Comparison of ENCODE assay signal across 14 cellular contexts in the genomic region with DNA sequence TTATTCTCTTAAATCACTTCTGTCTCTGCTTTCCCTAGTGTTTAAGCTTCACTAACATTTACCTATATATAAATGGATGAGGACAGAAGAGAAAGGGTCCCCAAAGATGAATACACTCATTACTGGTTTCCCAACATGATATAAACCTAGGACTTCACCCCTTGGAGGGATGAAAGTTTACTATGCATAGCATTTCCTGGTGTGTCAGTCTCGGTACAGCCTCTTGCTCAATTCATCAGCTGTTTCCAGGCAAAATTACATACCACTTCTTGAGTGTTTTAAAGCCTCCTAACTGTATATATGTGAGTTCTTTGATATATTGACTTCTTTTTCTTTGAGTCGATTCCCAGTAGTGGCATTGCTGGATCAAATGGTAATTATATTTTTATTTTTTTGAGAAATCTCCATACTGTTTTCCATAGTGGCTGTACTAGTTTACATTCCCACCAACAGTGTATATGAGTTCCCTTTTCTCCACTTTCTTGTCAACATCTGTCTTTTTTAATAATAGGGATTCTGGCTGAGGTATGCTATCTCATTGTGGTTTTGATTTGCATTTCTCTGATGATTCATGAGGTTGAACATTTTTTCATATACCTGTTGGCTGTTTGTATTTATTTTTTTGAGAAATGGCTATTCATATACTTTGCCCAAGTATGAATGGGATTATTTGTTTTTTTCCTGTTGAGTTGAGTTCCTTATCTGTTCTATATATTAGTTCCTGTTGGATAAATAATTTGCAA.
DNase-seq lines count a peak whose midpoint lies in the region; ATAC-seq, FAIRE-seq and TF ChIP-seq lines count a peak whose summit lies in the region.
"Had no signal": no experiment of that assay in that cellular context is flagged by ENCODE, and none has a peak within 500 bp of the region (broad histone marks: within the 10 kb centered on the region; RNA-seq: fewer than 3 reads in every experiment).

No MANE protein-coding gene starts in this region.

- no peak overlapping the region for H2AFZ ChIP-seq in HepG2 (ENCODE audit: low read length)

- FAIRE-seq in HepG2 (lab: Jason Lieb, UNC) = no peak

- TF ChIP-seq EP300 in HepG2 (IDR thresholded peaks at IDR 0.05; ENCODE audit: low read depth in 2 of 2, low read length in 2 of 2) (no peak), HepG2 (CRISPR knock-in tag; IDR thresholded peaks at IDR 0.05; ENCODE audit: borderline replicate concordance) (no peak)

- no peaks in the 10 kb centered on the region for H3K9me3 ChIP-seq in HepG2 (ENCODE audit: low read length)
- H3K9me3 ChIP-seq: colonic mucosa, right atrium auricular region had no signal

- no peaks in the 10 kb centered on the region for H3K4me1 ChIP-seq in HepG2 (ENCODE audit: insufficient read depth, low read length)
- H3K4me1 ChIP-seq: colonic mucosa, right atrium auricular region had no signal

- in situ Hi-C loops in HepG2 (cut with HindIII; ENCODE audit: extremely low pct_ligation_motif_present, low pct_unique_long_range_greater_than_20kb) = no loop called here

- POLR2A ChIA-PET in HepG2 (lab: Yijun Ruan, JAX) = no interaction called here

- TF ChIP-seq CTCF in NB4 (IDR thresholded peaks at IDR 0.05; ENCODE audit: low read depth, low read length) (no peak), cardiac fibroblast (IDR thresholded peaks at IDR 0.05; ENCODE audit: low read depth, low read length) (no peak), HepG2 (CRISPR knock-in tag; IDR thresholded peaks at IDR 0.05) (no peak)

- no peaks in the 10 kb centered on the region for H3K27me3 ChIP-seq in HepG2 (ENCODE audit: control insufficient read depth in 1 of 2, insufficient read depth in 2 of 2, low read length in 2 of 2)
- H3K27me3 ChIP-seq: colonic mucosa, right atrium auricular region had no signal

- H3K27ac ChIP-seq in HepG2 (ENCODE audit: extremely low read length, insufficient read depth, low read length) = no peak overlapping the region
- H3K27ac ChIP-seq: C4-2B, colonic mucosa, right atrium auricular region had no signal

- no TSS peak for BruUV-seq in HepG2 (replicated peaks; lab: Mats Ljungman, UMichigan)

- ATAC-seq in HepG2 = no peak; the same call in 2 of the 3 replicates
- no peak for ATAC-seq in HG02588 (IDR thresholded peaks at IDR 0.05; ENCODE audit: unreplicated experiment)
- ATAC-seq: naive thymus-derived CD4-positive, alpha-beta T cell had no signal

- H3K9ac ChIP-seq in HepG2 (ENCODE audit: insufficient read depth, low read depth, low read length) = no peak overlapping the region

- CTCF ChIA-PET in HepG2 (lab: Yijun Ruan, JAX; ENCODE audit: low intra/inter-chr PET ratio, low total read pairs) = no interaction called here

- TF ChIP-seq POLR2A in NB4 (IDR thresholded peaks at IDR 0.05; ENCODE audit: extremely low read depth, insufficient read length) = no peak
- TF ChIP-seq POLR2A in HepG2 (IDR thresholded peaks at IDR 0.05; ENCODE audit: insufficient read depth in 1 of 2, low read depth in 2 of 2, low read length in 2 of 2) = no peak

- 55% methylated on average over 2 of the region's 2 CpGs for WGBS in HepG2 (ENCODE audit: low lambda C conversion rate)

- no peaks in the 10 kb centered on the region for H3K79me2 ChIP-seq in HepG2 (ENCODE audit: insufficient read depth, low read length)

- no peak for TF ChIP-seq RAD21 in HepG2 (CRISPR knock-in tag; IDR thresholded peaks at IDR 0.05)

- intact Hi-C loops in HepG2 (cut with micrococcal nuclease; ENCODE audit: unreplicated experiment) = no loop called here

- no peak overlapping the region for H3K4me2 ChIP-seq in HepG2 (ENCODE audit: low read depth, low read length)

- H3K4me3 ChIP-seq in NB4 (ENCODE audit: low read depth, low read length) (no peak overlapping the region), cardiac fibroblast (replicated peaks in 1 of 2; ENCODE audit: low read depth in 2 of 2, low read length in 2 of 2) (no peak overlapping the region), HepG2 (replicated peaks in 1 of 3; ENCODE audit: insufficient read depth in 1 of 3, low read depth in 2 of 3, low read length in 3 of 3) (no peak overlapping the region)
- H3K4me3 ChIP-seq: colonic mucosa, right atrium auricular region had no signal

- no peaks in the 10 kb centered on the region for H4K20me1 ChIP-seq in HepG2 (ENCODE audit: insufficient read depth, low read length)

- H3K36me3 ChIP-seq in HepG2 (replicated peaks in 1 of 2; ENCODE audit: control insufficient read depth in 1 of 2, insufficient read depth in 2 of 2, low read length in 2 of 2) = no peaks in the 10 kb centered on the region
- H3K36me3 ChIP-seq: colonic mucosa, right atrium auricular region had no signal

- peak; percentile 29 for DNase-seq in ELR (ENCODE audit: low read depth)
- peak; percentile 27 for DNase-seq in NB4 (ENCODE audit: low read depth)
- peak; percentile 45 to 54 for DNase-seq in cardiac fibroblast (ENCODE audit: low read depth in 2 of 2)
- peak; percentile 7 for DNase-seq in HepG2 (ENCODE audit: low spot score)
- DNase-seq in pons (ENCODE audit: low spot score) = no peak
- DNase-seq in DMS53 (lab: John Stamatoyannopoulos, UW) = no peak
- DNase-seq in stimulated activated CD8-positive, alpha-beta memory T cell treated with anti-CD3 and anti-CD28 coated beads, Interleukin-4, amount 100 ng/mL, for 48 hours = no peak
- DNase-seq: activated CD8-positive, alpha-beta memory T cell treated with anti-CD3 and anti-CD28 coated beads, Interleukin-2, amount 50 U/mL, for 4 hours; colonic mucosa; kidney; naive thymus-derived CD4-positive, alpha-beta T cell had no signal

TF ChIP-seq in HepG2, 621 proteins besides CTCF, POLR2A, EP300 and RAD21:
- TF ChIP-seq CEBPG (CRISPR knock-in tag; IDR thresholded peaks at IDR 0.05) (0 out of 2 replicates have a peak, but pooled peaks have one; percentile 13), ATRX (CRISPR knock-in tag; IDR thresholded peaks at IDR 0.05; ENCODE audit: borderline replicate concordance) (no peak), RFX5 (IDR thresholded peaks at IDR 0.05; ENCODE audit: low read depth, low read length) (peak; percentile 88), CEBPB (IDR thresholded peaks at IDR 0.05; ENCODE audit: borderline replicate concordance, low read depth, low read length) (peak; percentile 56; the same call in 1 of the 2 replicates), ZNF709 (CRISPR knock-in tag; IDR thresholded peaks at IDR 0.05) (peak; percentile 95; the same call in 1 of the 2 replicates)
- TF ChIP-seq, protein P1, sequence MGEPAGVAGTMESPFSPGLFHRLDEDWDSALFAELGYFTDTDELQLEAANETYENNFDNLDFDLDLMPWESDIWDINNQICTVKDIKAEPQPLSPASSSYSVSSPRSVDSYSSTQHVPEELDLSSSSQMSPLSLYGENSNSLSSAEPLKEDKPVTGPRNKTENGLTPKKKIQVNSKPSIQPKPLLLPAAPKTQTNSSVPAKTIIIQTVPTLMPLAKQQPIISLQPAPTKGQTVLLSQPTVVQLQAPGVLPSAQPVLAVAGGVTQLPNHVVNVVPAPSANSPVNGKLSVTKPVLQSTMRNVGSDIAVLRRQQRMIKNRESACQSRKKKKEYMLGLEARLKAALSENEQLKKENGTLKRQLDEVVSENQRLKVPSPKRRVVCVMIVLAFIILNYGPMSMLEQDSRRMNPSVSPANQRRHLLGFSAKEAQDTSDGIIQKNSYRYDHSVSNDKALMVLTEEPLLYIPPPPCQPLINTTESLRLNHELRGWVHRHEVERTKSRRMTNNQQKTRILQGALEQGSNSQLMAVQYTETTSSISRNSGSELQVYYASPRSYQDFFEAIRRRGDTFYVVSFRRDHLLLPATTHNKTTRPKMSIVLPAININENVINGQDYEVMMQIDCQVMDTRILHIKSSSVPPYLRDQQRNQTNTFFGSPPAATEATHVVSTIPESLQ (CRISPR knock-in tag; conservative IDR thresholded peaks at IDR 0.05) = no peak
- TF ChIP-seq, protein P2, sequence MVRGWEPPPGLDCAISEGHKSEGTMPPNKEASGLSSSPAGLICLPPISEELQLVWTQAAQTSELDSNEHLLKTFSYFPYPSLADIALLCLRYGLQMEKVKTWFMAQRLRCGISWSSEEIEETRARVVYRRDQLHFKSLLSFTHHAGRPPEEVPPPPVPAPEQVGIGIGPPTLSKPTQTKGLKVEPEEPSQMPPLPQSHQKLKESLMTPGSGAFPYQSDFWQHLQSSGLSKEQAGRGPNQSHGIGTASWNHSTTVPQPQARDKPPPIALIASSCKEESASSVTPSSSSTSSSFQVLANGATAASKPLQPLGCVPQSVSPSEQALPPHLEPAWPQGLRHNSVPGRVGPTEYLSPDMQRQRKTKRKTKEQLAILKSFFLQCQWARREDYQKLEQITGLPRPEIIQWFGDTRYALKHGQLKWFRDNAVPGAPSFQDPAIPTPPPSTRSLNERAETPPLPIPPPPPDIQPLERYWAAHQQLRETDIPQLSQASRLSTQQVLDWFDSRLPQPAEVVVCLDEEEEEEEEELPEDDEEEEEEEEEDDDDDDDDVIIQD (CRISPR knock-in tag; IDR thresholded peaks at IDR 0.05; ENCODE audit: low read depth) = peak; percentile 57; the same call in 1 of the 2 replicates
- TF ChIP-seq, protein P3, sequence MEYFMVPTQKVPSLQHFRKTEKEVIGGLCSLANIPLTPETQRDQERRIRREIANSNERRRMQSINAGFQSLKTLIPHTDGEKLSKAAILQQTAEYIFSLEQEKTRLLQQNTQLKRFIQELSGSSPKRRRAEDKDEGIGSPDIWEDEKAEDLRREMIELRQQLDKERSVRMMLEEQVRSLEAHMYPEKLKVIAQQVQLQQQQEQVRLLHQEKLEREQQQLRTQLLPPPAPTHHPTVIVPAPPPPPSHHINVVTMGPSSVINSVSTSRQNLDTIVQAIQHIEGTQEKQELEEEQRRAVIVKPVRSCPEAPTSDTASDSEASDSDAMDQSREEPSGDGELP (IDR thresholded peaks at IDR 0.05; ENCODE audit: borderline replicate concordance, low read depth) = peak; percentile 61; the same call in 1 of the 2 replicates
TF ChIP-seq in HepG2: peak in this region for 6.

Comparison
In these comparisons a context has a peak if more than half of its experiments do, and no peak if none do; other contexts are left out.
1. DNase-seq: peak in ELR (single experiment), NB4 (single experiment), cardiac fibroblast (2 of 2) and HepG2 (single experiment); none in pons (single experiment), DMS53 (single experiment) and stimulated activated CD8-positive, alpha-beta memory T cell treated with anti-CD3 and anti-CD28 coated beads, Interleukin-4, amount 100 ng/mL, for 48 hours (single experiment).